Comparison of ENCODE assay signal across 8 cellular contexts in genomic region chr11:20353829-20354434, GRCh38. TPM values are rescaled to one million over a fixed set of nuclear protein-coding genes. Genes with fewer than 3 reads are reported as not detected.
A peak's percentile ranks its signal among the peaks of the same experiment; 100 is the strongest.
DNase-seq lines count a peak whose midpoint lies in the region; ATAC-seq, FAIRE-seq and TF ChIP-seq lines count a peak whose summit lies in the region.

No MANE protein-coding gene starts in this region.

- H3K4me3 ChIP-seq in heart right ventricle (no peak overlapping the region), small intestine (ENCODE audit: low read depth in 1 of 2, low read length in 2 of 2) (no peak overlapping the region)

- ATAC-seq in GM18907 (IDR thresholded peaks at IDR 0.05; ENCODE audit: unreplicated experiment) = peak; percentile 54
- ATAC-seq in activated CD8-positive, alpha-beta T cell treated with anti-CD3 and anti-CD28 coated beads for 36 hours = peak; percentile 68
- ATAC-seq in heart right ventricle = peak in 5 of 8 donors; percentile 57 to 63 (median 61)
- ATAC-seq in GM18868 (IDR thresholded peaks at IDR 0.05; ENCODE audit: unreplicated experiment) = no peak

- DNase-seq in D721Med (ENCODE audit: insufficient read length, low spot score) (no peak), NCI-H146 (lab: John Stamatoyannopoulos, UW) (peak; percentile 52), heart right ventricle (peak in 1 of 2 donors; percentile 17), small intestine (peak; percentile 51)
- DNase-seq in activated CD8-positive, alpha-beta T cell treated with anti-CD3 and anti-CD28 coated beads for 36 hours = peak; percentile 42
- no peak for DNase-seq in central memory CD4-positive, alpha-beta T cell

- H3K9me3 ChIP-seq in heart right ventricle (no peaks in the 10 kb centered on the region), small intestine (ENCODE audit: control insufficient read depth, low read depth) (no peaks in the 10 kb centered on the region)

- intact Hi-C loops in activated CD8-positive, alpha-beta T cell treated with anti-CD3 and anti-CD28 coated beads for 36 hours (cut with micrococcal nuclease) = no loop called here
- intact Hi-C loops in heart right ventricle (cut with DNase I) = loop anchor here in 9 of 10 donors (2.0 to 10.0 kb wide), 7 partner anchors 225 to 799 kb away; no protein-coding TSS in a partner anchor

- no peaks in the 10 kb centered on the region for H3K4me1 Mint-ChIP-seq in activated CD8-positive, alpha-beta T cell treated with anti-CD3 and anti-CD28 coated beads for 36 hours (ENCODE audit: low read depth)

- H3K27me3 Mint-ChIP-seq in activated CD8-positive, alpha-beta T cell treated with anti-CD3 and anti-CD28 coated beads for 36 hours = no peaks in the 10 kb centered on the region

- H3K27ac Mint-ChIP-seq in activated CD8-positive, alpha-beta T cell treated with anti-CD3 and anti-CD28 coated beads for 36 hours = no peak overlapping the region

- POLR2A ChIA-PET in activated CD8-positive, alpha-beta T cell treated with anti-CD3 and anti-CD28 coated beads for 36 hours (lab: Charles Lee) = interaction anchor here (1.3 kb wide), 1 partner anchor 215 kb away, joined by 4 read pairs; no protein-coding TSS in a partner anchor

- TF ChIP-seq CTCF in D721Med (IDR thresholded peaks at IDR 0.05; ENCODE audit: insufficient read depth, missing control alignments) = peak; percentile 95
- peak; percentile 95 for TF ChIP-seq CTCF in activated CD8-positive, alpha-beta T cell treated with anti-CD3 and anti-CD28 coated beads for 36 hours (IDR thresholded peaks at IDR 0.05)
- TF ChIP-seq CTCF in heart right ventricle (IDR thresholded peaks at IDR 0.05) = peak; percentile 51 to 89 (median 82)

- no peaks in the 10 kb centered on the region for H3K36me3 ChIP-seq in heart right ventricle
- H3K36me3 ChIP-seq in small intestine (ENCODE audit: control insufficient read depth in 2 of 2, insufficient read depth in 2 of 2, low read length in 2 of 2) = no peaks in the 10 kb centered on the region

- peak; percentile 95 for FAIRE-seq in D721Med (lab: Jason Lieb, UNC)
- FAIRE-seq in small intestine (lab: Jason Lieb, UNC) = no peak

- H3K36me3 Mint-ChIP-seq in activated CD8-positive, alpha-beta T cell treated with anti-CD3 and anti-CD28 coated beads for 36 hours (ENCODE audit: low read depth) = no peaks in the 10 kb centered on the region

- no peak overlapping the region for H3K4me3 Mint-ChIP-seq in activated CD8-positive, alpha-beta T cell treated with anti-CD3 and anti-CD28 coated beads for 36 hours

- H3K4me1 ChIP-seq in heart right ventricle (peaks cover 0 to 9% (median 0%) of the 10 kb centered on the region in 9 donors), small intestine (ENCODE audit: control insufficient read depth in 2 of 2, insufficient read depth in 1 of 2, low read depth in 1 of 2, low read length in 1 of 2) (peaks cover 2 to 8% of the 10 kb centered on the region in 2 donors)

- CTCF ChIA-PET in activated CD8-positive, alpha-beta T cell treated with anti-CD3 and anti-CD28 coated beads for 36 hours (lab: Charles Lee) = interaction anchor here (0.6 to 6.6 kb wide), 20 partner anchors 8 to 636 kb away, joined by 3 to 141 read pairs (median 4); partner anchors contain the start of gene HTATIP2

- H3K27me3 ChIP-seq in heart right ventricle (peaks cover 0 to 11% (median 0%) of the 10 kb centered on the region in 7 donors), small intestine (ENCODE audit: control insufficient read depth in 2 of 2, insufficient read depth in 2 of 2, low read length in 2 of 2) (no peaks in the 10 kb centered on the region)

- WGBS in heart right ventricle, 2 donors = 6 to 9% methylated on average over 6 of the region's 6 CpGs
- WGBS in small intestine, 3 donors = 7 to 11% (median 10%) methylated on average over 6 of the region's 6 CpGs

- H3K27ac ChIP-seq in heart right ventricle = no peak overlapping the region
- H3K27ac ChIP-seq in small intestine (ENCODE audit: low read depth in 1 of 2, low read length in 1 of 2) = no peak overlapping the region

- no peaks in the 10 kb centered on the region for H3K9me3 Mint-ChIP-seq in activated CD8-positive, alpha-beta T cell treated with anti-CD3 and anti-CD28 coated beads for 36 hours

RNA-seq across cellular contexts. Expression of gene HTATIP2, which starts 9.6 kb away (rescaled TPM):
- total RNA-seq in activated CD8-positive, alpha-beta T cell treated with anti-CD3 and anti-CD28 coated beads for 36 hours = 10 to 100 TPM; 42.8 to 44.8 TPM
- total RNA-seq in heart right ventricle = 10 to 100 TPM in 7 of 10 donors, 1 to 10 TPM in 3; 6.1 to 28.8 (median 14.1) TPM
- 10 to 100 TPM in 1 of 2 donors, 1 to 10 TPM in 1; 9.3 to 25.2 TPM for polyA plus RNA-seq in heart right ventricle
- polyA plus RNA-seq in small intestine = 100 to 1,000 TPM in 2 of 3 donors, 10 to 100 TPM in 1; 96.2 to 309 (median 247) TPM

RNA-seq across cellular contexts. Expression of gene PRMT3, which starts 33.6 kb away (rescaled TPM):
- total RNA-seq in activated CD8-positive, alpha-beta T cell treated with anti-CD3 and anti-CD28 coated beads for 36 hours = 10 to 100 TPM; 33.3 to 36.4 TPM
- 10 to 100 TPM in 8 of 10 donors, 1 to 10 TPM in 2; 9.2 to 16.3 (median 11.7) TPM for total RNA-seq in heart right ventricle
- polyA plus RNA-seq in heart right ventricle (1 to 10 TPM; 7.3 to 8.8 TPM), small intestine (10 to 100 TPM in 1 of 3 donors, 1 to 10 TPM in 2; 9.2 to 10.8 (median 9.2) TPM)

Comparison
In these comparisons a context has a peak if more than half of its experiments do, and no peak if none do; other contexts are left out.
1. DNase-seq: peak in NCI-H146 (single experiment), activated CD8-positive, alpha-beta T cell treated with anti-CD3 and anti-CD28 coated beads for 36 hours (single experiment) and small intestine (single experiment); none in D721Med (single experiment) and central memory CD4-positive, alpha-beta T cell (single experiment).
2. Peak in every context shown above with its lines, with median percentiles within 50 percentile points of each other: CTCF ChIP-seq.